ENCODE assay signal across 7 cellular contexts in the genomic region with DNA sequence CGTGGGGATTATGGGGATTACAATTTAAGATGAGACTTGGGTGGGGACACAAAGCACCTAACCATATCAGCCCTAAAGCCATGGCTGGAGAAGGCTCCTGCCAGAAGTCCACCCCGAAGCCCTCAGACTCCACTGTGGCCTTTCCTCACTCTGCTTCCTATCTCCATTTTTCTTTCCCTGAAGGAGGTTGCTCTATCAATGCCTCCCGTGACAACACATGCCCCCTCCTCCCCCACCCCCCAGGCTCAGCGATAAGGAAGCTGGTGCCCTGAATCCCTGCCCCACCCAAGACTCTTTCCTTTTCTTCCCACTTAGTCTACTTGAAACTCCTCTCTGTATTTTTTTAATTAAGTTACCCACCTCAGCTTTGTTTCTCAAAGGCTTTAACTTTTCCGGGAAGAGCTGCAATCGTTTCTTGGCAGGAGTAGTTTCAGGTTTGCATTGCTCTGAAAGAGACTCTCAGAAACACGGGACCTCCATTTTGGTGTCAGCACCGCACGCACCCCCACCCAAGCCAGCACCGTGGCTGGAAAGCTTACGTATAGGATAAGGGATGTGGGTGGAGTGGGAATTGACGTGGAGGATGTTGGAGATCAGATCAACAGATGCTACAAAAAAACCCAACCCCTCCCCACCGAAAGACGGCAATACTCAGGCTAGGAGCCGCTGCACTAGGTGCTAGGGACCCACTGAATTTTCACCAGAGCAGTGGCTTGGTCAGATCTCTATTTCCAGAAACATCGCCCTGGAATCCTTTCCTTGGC. TPM values are rescaled to one million over a fixed set of nuclear protein-coding genes. Genes with fewer than 3 reads are reported as not detected.
DNase-seq lines count a peak whose midpoint lies in the region; ATAC-seq lines count a peak whose summit lies in the region.

No MANE protein-coding gene starts in this region.

- peak; percentile 15 for ATAC-seq in GM18517 (IDR thresholded peaks at IDR 0.05; ENCODE audit: unreplicated experiment)
- peak; percentile 20 to 40 for ATAC-seq in left cardiac atrium

- DNase-seq in left cardiac atrium = peak; percentile 43
- no peak for DNase-seq in NCI-H510A (lab: John Stamatoyannopoulos, UW)
- DNase-seq in hippocampal formation (lab: John Stamatoyannopoulos, UW) = no peak

- H3K9me3 Mint-ChIP-seq in IgD-negative memory B cell = peaks cover 0 to 2% (median 0%) of the 10 kb centered on the region in 3 donors
- H3K9me3 Mint-ChIP-seq in activated naive CD8-positive, alpha-beta T cell (ENCODE audit: low read depth) = no peaks in the 10 kb centered on the region

- peaks cover 9% of the 10 kb centered on the region for H3K27me3 Mint-ChIP-seq in IgD-negative memory B cell
- H3K27me3 Mint-ChIP-seq in activated naive CD8-positive, alpha-beta T cell = peaks cover 10% of the 10 kb centered on the region

- H3K36me3 Mint-ChIP-seq in IgD-negative memory B cell = peaks cover 3% of the 10 kb centered on the region
- H3K36me3 Mint-ChIP-seq in activated naive CD8-positive, alpha-beta T cell = peaks cover 7% of the 10 kb centered on the region

- H3K27ac Mint-ChIP-seq in IgD-negative memory B cell = peak overlapping the region in 2 of 3 donors; percentile 19 to 40
- H3K27ac Mint-ChIP-seq in activated naive CD8-positive, alpha-beta T cell = peak overlapping the region; percentile 50

- peaks cover 12% of the 10 kb centered on the region for H3K27me3 ChIP-seq in rectal smooth muscle tissue (ENCODE audit: control insufficient read depth, insufficient read depth, low read length)

- H3K36me3 ChIP-seq in rectal smooth muscle tissue (ENCODE audit: control insufficient read depth, insufficient read depth, low read length) = no peaks in the 10 kb centered on the region

- H3K4me1 Mint-ChIP-seq in IgD-negative memory B cell = peaks cover 19 to 29% (median 23%) of the 10 kb centered on the region in 3 donors
- H3K4me1 Mint-ChIP-seq in activated naive CD8-positive, alpha-beta T cell (ENCODE audit: low read depth) = peaks cover 24% of the 10 kb centered on the region

- H3K27ac ChIP-seq in rectal smooth muscle tissue (ENCODE audit: low read depth, low read length) = peak overlapping the region; percentile 42

- H3K9ac ChIP-seq in rectal smooth muscle tissue (ENCODE audit: low read length) = peak overlapping the region; percentile 72

- H3K4me3 ChIP-seq in rectal smooth muscle tissue (ENCODE audit: low read length) = peak overlapping the region; percentile 86

- H3K4me1 ChIP-seq in rectal smooth muscle tissue (ENCODE audit: control insufficient read depth, insufficient read depth, low read length) = no peaks in the 10 kb centered on the region

- peak overlapping the region; percentile 91 to 95 (median 93) for H3K4me3 Mint-ChIP-seq in IgD-negative memory B cell
- H3K4me3 Mint-ChIP-seq in activated naive CD8-positive, alpha-beta T cell = peak overlapping the region; percentile 93

- intact Hi-C loops in left cardiac atrium (cut with DNase I) = loop anchor here in 1 of 2 donors (10.0 kb wide), 1 partner anchor 300 kb away; no protein-coding TSS in a partner anchor

RNA-seq across cellular contexts. Expression of a gene that starts 15.2 kb away (rescaled TPM):
- not detected for polyA plus RNA-seq in IgD-negative memory B cell
- total RNA-seq in left cardiac atrium = 10 to 100 TPM in 1 of 2 donors, 1 to 10 TPM in 1; 3.1 to 10.8 TPM

RNA-seq across cellular contexts. Expression of a gene that starts 55.9 kb away (rescaled TPM):
- polyA plus RNA-seq in IgD-negative memory B cell = 15.1 TPM
- total RNA-seq in left cardiac atrium = 10 to 100 TPM; 11.9 to 13.3 TPM
